ENCODE assay signal across 15 cellular contexts in genomic region chr12:31835276-31835882, GRCh38.
DNase-seq lines count a peak whose midpoint lies in the region; ATAC-seq, FAIRE-seq and TF ChIP-seq lines count a peak whose summit lies in the region.
"Had no signal": no experiment of that assay in that cellular context is flagged by ENCODE, and none has a peak within 500 bp of the region (broad histone marks: within the 10 kb centered on the region; RNA-seq: fewer than 3 reads in every experiment).

No MANE protein-coding gene starts in this region.

- H3K36me3 ChIP-seq in HepG2 (replicated peaks in 1 of 2; ENCODE audit: control insufficient read depth in 1 of 2, insufficient read depth in 2 of 2, low read length in 2 of 2) (no peaks in the 10 kb centered on the region), right lobe of liver (no peaks in the 10 kb centered on the region), hepatocyte (replicated peaks; ENCODE audit: insufficient read depth, low read depth) (no peaks in the 10 kb centered on the region), upper lobe of left lung (no peaks in the 10 kb centered on the region)
- H3K36me3 ChIP-seq: breast epithelium, stomach, vagina had no signal

- POLR2A ChIA-PET in HepG2 (lab: Yijun Ruan, JAX) = no interaction called here

- no peak for TF ChIP-seq RAD21 in HepG2 (CRISPR knock-in tag; IDR thresholded peaks at IDR 0.05)

- TF ChIP-seq EP300 in HepG2 (IDR thresholded peaks at IDR 0.05; ENCODE audit: low read depth in 2 of 2, low read length in 2 of 2) (peak in 1 of 2 experiments; percentile 34; a peak in 1 of 4 replicates), HepG2 (CRISPR knock-in tag; IDR thresholded peaks at IDR 0.05; ENCODE audit: borderline replicate concordance) (no peak), upper lobe of left lung (IDR thresholded peaks at IDR 0.05) (no peak)

- no peaks in the 10 kb centered on the region for H3K27me3 ChIP-seq in HepG2 (ENCODE audit: control insufficient read depth in 1 of 2, insufficient read depth in 2 of 2, low read length in 2 of 2)
- no peaks in the 10 kb centered on the region for H3K27me3 ChIP-seq in right lobe of liver
- H3K27me3 ChIP-seq in hepatocyte = no peaks in the 10 kb centered on the region
- no peaks in the 10 kb centered on the region for H3K27me3 ChIP-seq in upper lobe of left lung
- H3K27me3 ChIP-seq: breast epithelium, stomach, vagina had no signal

- no peak overlapping the region for H2AFZ ChIP-seq in HepG2 (ENCODE audit: low read length)
- H2AFZ ChIP-seq in hepatocyte = no peak overlapping the region

- no peaks in the 10 kb centered on the region for H3K9me3 ChIP-seq in HepG2 (ENCODE audit: low read length)
- H3K9me3 ChIP-seq in right lobe of liver = no peaks in the 10 kb centered on the region
- no peaks in the 10 kb centered on the region for H3K9me3 ChIP-seq in hepatocyte (ENCODE audit: low read depth)
- H3K9me3 ChIP-seq in upper lobe of left lung = peaks cover 0 to 5% (median 0%) of the 10 kb centered on the region in 4 donors
- H3K9me3 ChIP-seq: vagina had no signal

- no peak for FAIRE-seq in HepG2 (lab: Jason Lieb, UNC)

- H4K20me1 ChIP-seq in HepG2 (ENCODE audit: insufficient read depth, low read length) (no peaks in the 10 kb centered on the region), hepatocyte (ENCODE audit: insufficient read depth, poor library complexity, severe bottlenecking) (no peaks in the 10 kb centered on the region)

- no peaks in the 10 kb centered on the region for H3K9me2 ChIP-seq in hepatocyte (replicated peaks; ENCODE audit: insufficient read depth)

- intact Hi-C loops in HepG2 (cut with micrococcal nuclease; ENCODE audit: unreplicated experiment) = no loop called here
- intact Hi-C loops in right lobe of liver (cut with DNase I) = no loop called here

- in situ Hi-C loops in HepG2 (cut with HindIII; ENCODE audit: extremely low pct_ligation_motif_present, low pct_unique_long_range_greater_than_20kb) = no loop called here

- no peak overlapping the region for H3K9ac ChIP-seq in HepG2 (ENCODE audit: insufficient read depth, low read depth, low read length)

- H3K4me3 ChIP-seq in HepG2 (replicated peaks in 1 of 3; ENCODE audit: insufficient read depth in 1 of 3, low read depth in 2 of 3, low read length in 3 of 3) (no peak overlapping the region), right lobe of liver (no peak overlapping the region), hepatocyte (no peak overlapping the region), upper lobe of left lung (no peak overlapping the region)
- H3K4me3 ChIP-seq: breast epithelium, stomach, vagina had no signal

- no TSS peak for BruUV-seq in HepG2 (replicated peaks; lab: Mats Ljungman, UMichigan)

- no peaks in the 10 kb centered on the region for H3K79me2 ChIP-seq in HepG2 (ENCODE audit: insufficient read depth, low read length)
- no peaks in the 10 kb centered on the region for H3K79me2 ChIP-seq in hepatocyte

- H3K4me1 ChIP-seq in HepG2 (ENCODE audit: insufficient read depth, low read length) = peaks cover 12% of the 10 kb centered on the region
- H3K4me1 ChIP-seq in right lobe of liver = no peaks in the 10 kb centered on the region
- no peaks in the 10 kb centered on the region for H3K4me1 ChIP-seq in hepatocyte (ENCODE audit: insufficient read depth)
- H3K4me1 ChIP-seq in upper lobe of left lung = no peaks in the 10 kb centered on the region
- H3K4me1 ChIP-seq: breast epithelium, stomach, vagina had no signal

- TF ChIP-seq POLR2A in HepG2 (IDR thresholded peaks at IDR 0.05; ENCODE audit: insufficient read depth in 1 of 2, low read depth in 2 of 2, low read length in 2 of 2) (no peak), right lobe of liver (IDR thresholded peaks at IDR 0.05) (no peak), upper lobe of left lung (IDR thresholded peaks at IDR 0.05) (no peak)

- no peak overlapping the region for H3K27ac ChIP-seq in HepG2 (ENCODE audit: extremely low read length, insufficient read depth, low read length)
- no peak overlapping the region for H3K27ac ChIP-seq in right lobe of liver
- no peak overlapping the region for H3K27ac ChIP-seq in hepatocyte
- peak overlapping the region in 3 of 4 donors; percentile 16 to 26 (median 19) for H3K27ac ChIP-seq in upper lobe of left lung
- H3K27ac ChIP-seq: breast epithelium, vagina had no signal

- ATAC-seq in HepG2 (peak; percentile 50; the same call in 2 of the 3 replicates), right lobe of liver (no peak), upper lobe of left lung (ENCODE audit: low FRiP score in 2 of 2) (peak in 1 of 2 donors; percentile 48), HG02973 (IDR thresholded peaks at IDR 0.05; ENCODE audit: unreplicated experiment) (no peak)
- ATAC-seq: Right ventricle myocardium inferior had no signal

- 19% methylated on average over 5 of the region's 5 CpGs for WGBS in HepG2 (ENCODE audit: low lambda C conversion rate)
- 50% methylated on average over 3 of the region's 5 CpGs for WGBS in right lobe of liver (ENCODE audit: insufficient coverage, low coverage, low lambda C conversion rate, missing lambda C conversion rate)
- 67% methylated on average over 5 of the region's 5 CpGs for WGBS in hepatocyte (ENCODE audit: low lambda C conversion rate, missing lambda C conversion rate)
- WGBS in upper lobe of left lung, 2 donors = 62 to 65% methylated on average over 5 of the region's 5 CpGs

- peak overlapping the region; percentile 15 for H3K4me2 ChIP-seq in HepG2 (ENCODE audit: low read depth, low read length)
- H3K4me2 ChIP-seq in hepatocyte = no peak overlapping the region

- peak; percentile 50 for DNase-seq in HepG2 (ENCODE audit: low spot score)
- no peak for DNase-seq in right lobe of liver
- DNase-seq in MV-4-11 (lab: John Stamatoyannopoulos, UW) = peak; percentile 56
- DNase-seq in hepatocyte (ENCODE audit: low spot score) = peak; percentile 5
- no peak for DNase-seq in upper lobe of left lung
- DNase-seq in GDM1 (lab: John Stamatoyannopoulos, UW) = no peak
- no peak for DNase-seq in D341Med (ENCODE audit: low spot score)
- DNase-seq: activated CD4-positive, alpha-beta T cell treated with anti-CD3 and anti-CD28 coated beads for 1 hour; activated CD8-positive, alpha-beta memory T cell treated with anti-CD3 and anti-CD28 coated beads, Interleukin-2, amount 50 U/mL, for 48 hours; NCI-H187; stomach had no signal

- CTCF ChIA-PET in HepG2 (lab: Yijun Ruan, JAX; ENCODE audit: low intra/inter-chr PET ratio, low total read pairs) = no interaction called here

- TF ChIP-seq CTCF in HepG2 (CRISPR knock-in tag; IDR thresholded peaks at IDR 0.05) = no peak
- TF ChIP-seq CTCF in right lobe of liver (IDR thresholded peaks at IDR 0.05) = no peak
- no peak for TF ChIP-seq CTCF in hepatocyte (IDR thresholded peaks at IDR 0.05; ENCODE audit: poor library complexity)
- no peak for TF ChIP-seq CTCF in upper lobe of left lung (IDR thresholded peaks at IDR 0.05)

TF ChIP-seq in HepG2, 621 proteins besides CTCF, POLR2A, EP300 and RAD21 (continues in another document):
- no peak for TF ChIP-seq DNMT1 (CRISPR knock-in tag; IDR thresholded peaks at IDR 0.05)
- TF ChIP-seq CSRNP1 (CRISPR knock-in tag; IDR thresholded peaks at IDR 0.05) = no peak
- no peak for TF ChIP-seq NFKBIZ (CRISPR knock-in tag; IDR thresholded peaks at IDR 0.05)
- no peak for TF ChIP-seq ZNF12 (CRISPR knock-in tag; IDR thresholded peaks at IDR 0.05)
- no peak for TF ChIP-seq RFXANK (CRISPR knock-in tag; IDR thresholded peaks at IDR 0.05)

Comparison
In these comparisons a context has a peak if more than half of its experiments do, and no peak if none do; other contexts are left out.
1. DNase-seq: peak in HepG2 (single experiment), MV-4-11 (single experiment) and hepatocyte (single experiment); none in right lobe of liver (0 of 3), upper lobe of left lung (0 of 2), GDM1 (single experiment) and D341Med (single experiment).
2. H3K27ac ChIP-seq: peak in upper lobe of left lung (3 of 4); none in HepG2 (single experiment), right lobe of liver (0 of 3) and hepatocyte (single experiment).